In genomic region chr10:79322616-79323566, GRCh38 we compare ENCODE assay signal across 8 cellular contexts. TPM values are rescaled to one million over a fixed set of nuclear protein-coding genes. Genes with fewer than 3 reads are reported as not detected.
DNase-seq lines count a peak whose midpoint lies in the region; ATAC-seq and TF ChIP-seq lines count a peak whose summit lies in the region.

No MANE protein-coding gene starts in this region.

- H3K4ac ChIP-seq in IMR-90 (ENCODE audit: low read depth, low read length) = peak overlapping the region; percentile 71

- H4K20me1 ChIP-seq in IMR-90 (ENCODE audit: insufficient read depth, low read length) = no peaks in the 10 kb centered on the region
- H4K20me1 ChIP-seq in hepatocyte (ENCODE audit: insufficient read depth, poor library complexity, severe bottlenecking) = no peaks in the 10 kb centered on the region

- H3K27ac ChIP-seq in IMR-90 (ENCODE audit: insufficient read depth, low read length) = peak overlapping the region; percentile 13; the same call in 1 of the 2 replicates
- no peak overlapping the region for H3K27ac ChIP-seq in hepatocyte

- no peak for TF ChIP-seq RAD21 in IMR-90 (IDR thresholded peaks at IDR 0.05; ENCODE audit: low read length)

- H3K9me3 ChIP-seq in IMR-90 (ENCODE audit: control insufficient read depth, insufficient read depth, low read length) (no peaks in the 10 kb centered on the region), hepatocyte (ENCODE audit: low read depth) (no peaks in the 10 kb centered on the region)

- H3K9ac ChIP-seq in IMR-90 (ENCODE audit: low read depth, low read length) = no peak overlapping the region; the same call in 1 of the 2 replicates

- H3K4me3 ChIP-seq in IMR-90 (ENCODE audit: insufficient read depth, low read depth, low read length) (no peak overlapping the region), choroid plexus epithelial cell (ENCODE audit: low read depth, low read length) (no peak overlapping the region), hepatocyte (no peak overlapping the region)

- H4K91ac ChIP-seq in IMR-90 (ENCODE audit: insufficient read depth, low read depth, low read length) = peak overlapping the region; percentile 78

- H2BK20ac ChIP-seq in IMR-90 (ENCODE audit: low read depth, low read length) = peak overlapping the region; percentile 63

- BruUV-seq in IMR-90 (replicated peaks; lab: Mats Ljungman, UMichigan) = no TSS peak

- H3K9me1 ChIP-seq in IMR-90 (ENCODE audit: insufficient read depth, low read length) = peaks cover 35% of the 10 kb centered on the region

- no peak overlapping the region for H3K56ac ChIP-seq in IMR-90 (ENCODE audit: extremely low read depth, insufficient read depth, low read length)

- H3K79me1 ChIP-seq in IMR-90 (ENCODE audit: low read depth in 1 of 2, low read length in 2 of 2) = peaks cover 0 to 11% of the 10 kb centered on the region in 2 experiments; a peak in 1 of 4 replicates

- H2AK9ac ChIP-seq in IMR-90 (replicated peaks; ENCODE audit: low read depth, low read length, poor library complexity) = peak overlapping the region; percentile 47

- peak overlapping the region; percentile 89 for H2AK5ac ChIP-seq in IMR-90 (ENCODE audit: low read depth, low read length)

- no peaks in the 10 kb centered on the region for H3K9me2 ChIP-seq in hepatocyte (replicated peaks; ENCODE audit: insufficient read depth)

- peak overlapping the region; percentile 73 for H3K14ac ChIP-seq in IMR-90 (replicated peaks; ENCODE audit: low read depth, low read length)

- peak overlapping the region; percentile 34; the same call in 1 of the 2 replicates for H3K18ac ChIP-seq in IMR-90 (ENCODE audit: low read depth, low read length)

- ATAC-seq in GM19452 (IDR thresholded peaks at IDR 0.05; ENCODE audit: unreplicated experiment) = peak; percentile 52
- ATAC-seq in IMR-90 (ENCODE audit: low read depth) = peak; percentile 73
- peak; percentile 57 for ATAC-seq in sciatic nerve

- peak overlapping the region; percentile 36 to 39; a peak in 3 of 4 replicates for H4K8ac ChIP-seq in IMR-90 (ENCODE audit: low read depth in 2 of 2, low read length in 2 of 2)

- peak overlapping the region; percentile 7; the same call in 1 of the 2 replicates for H3K23ac ChIP-seq in IMR-90 (ENCODE audit: low read depth, low read length)

- peak overlapping the region; percentile 47 for H2BK5ac ChIP-seq in IMR-90 (ENCODE audit: low read depth, low read length, poor library complexity, severe bottlenecking)

- no peaks in the 10 kb centered on the region for H3K79me2 ChIP-seq in hepatocyte

- 80% methylated on average over 2 of the region's 15 CpGs; no CpG with 5 or more reads in 1 of the 2 experiments for WGBS in IMR-90 (ENCODE audit: extremely low coverage in 2 of 2, insufficient read length in 1 of 2), 2 experiments
- WGBS in hepatocyte (ENCODE audit: low lambda C conversion rate, missing lambda C conversion rate) = 75% methylated on average over 15 of the region's 15 CpGs

- H3K4me2 ChIP-seq in IMR-90 (ENCODE audit: low read depth, low read length) = no peak overlapping the region
- H3K4me2 ChIP-seq in hepatocyte = no peak overlapping the region

- H3K36me3 ChIP-seq in IMR-90 (ENCODE audit: control insufficient read depth, insufficient read depth, low read length) (no peaks in the 10 kb centered on the region), hepatocyte (replicated peaks; ENCODE audit: insufficient read depth, low read depth) (no peaks in the 10 kb centered on the region)

- in situ Hi-C loops in IMR-90 (cut with MboI; ENCODE audit: low sequenced_read_pairs) = no loop called here

- H4K5ac ChIP-seq in IMR-90 (ENCODE audit: low read depth, low read length) = peak overlapping the region; percentile 50; the same call in 1 of the 2 replicates

- peaks cover 25% of the 10 kb centered on the region for H3K4me1 ChIP-seq in IMR-90 (ENCODE audit: control insufficient read depth, insufficient read depth, low read length)
- H3K4me1 ChIP-seq in hepatocyte (ENCODE audit: insufficient read depth) = no peaks in the 10 kb centered on the region

- H3K27me3 ChIP-seq in IMR-90 (ENCODE audit: control insufficient read depth, insufficient read depth, low read length) = no peaks in the 10 kb centered on the region
- H3K27me3 ChIP-seq in hepatocyte = no peaks in the 10 kb centered on the region

- TF ChIP-seq CTCF in IMR-90 (conservative IDR thresholded peaks at IDR 0.05; ENCODE audit: low read depth, low read length) (no peak), choroid plexus epithelial cell (conservative IDR thresholded peaks at IDR 0.05; ENCODE audit: low read depth, low read length) (no peak), hepatocyte (IDR thresholded peaks at IDR 0.05; ENCODE audit: poor library complexity) (no peak)

- CTCF ChIA-PET in IMR-90 (lab: Yijun Ruan, JAX) = no interaction called here

- dilution Hi-C loops in IMR-90 (cut with HindIII; ENCODE audit: low sequenced_read_pairs, unreplicated experiment) = no loop called here

- intact Hi-C loops in IMR-90 (cut with micrococcal nuclease) = no loop called here
- intact Hi-C loops in sciatic nerve (cut with DNase I) = no loop called here

- TF ChIP-seq POLR2A in IMR-90 (IDR thresholded peaks at IDR 0.05; ENCODE audit: low read depth, low read length) = peak; percentile 45

- POLR2A ChIA-PET in IMR-90 (lab: Charles Lee; ENCODE audit: unreplicated experiment) = no interaction called here

- DNase-seq in IMR-90 (peak; percentile 92), choroid plexus epithelial cell (ENCODE audit: low read depth) (peak; percentile 91), sciatic nerve (ENCODE audit: low spot score) (peak; percentile 80), DMS53 treated with DMSO at 0.1 percent for 48 hours (lab: John Stamatoyannopoulos, UW; ENCODE audit: unreplicated experiment) (no peak), NCI-H2227 (lab: John Stamatoyannopoulos, UW; ENCODE audit: unreplicated experiment) (no peak), hepatocyte (ENCODE audit: low spot score) (no peak)
- DNase-seq in activated CD4-positive, alpha-beta T cell treated with anti-CD3 and anti-CD28 coated beads for 4 hours = peak; percentile 72 to 74

- H2AFZ ChIP-seq in IMR-90 (replicated peaks; ENCODE audit: low read length, poor library complexity) = peak overlapping the region; percentile 74
- H2AFZ ChIP-seq in hepatocyte = no peak overlapping the region

- H2BK120ac ChIP-seq in IMR-90 (ENCODE audit: low read depth, low read length) = peak overlapping the region; percentile 70

- peak overlapping the region; percentile 79; the same call in 2 of the 3 replicates for H2BK15ac ChIP-seq in IMR-90 (ENCODE audit: low read depth, low read length)

TF ChIP-seq in IMR-90, 13 proteins besides CTCF, POLR2A, EP300 and RAD21:
- no peak for TF ChIP-seq CHD1 (IDR thresholded peaks at IDR 0.05; ENCODE audit: low read depth, low read length)
- TF ChIP-seq MAZ (IDR thresholded peaks at IDR 0.05; ENCODE audit: borderline replicate concordance, low read depth, low read length) = 0 out of 2 replicates have a peak, but pooled peaks have one; percentile 22

RNA-seq across cellular contexts. Expression of gene PPIF, which starts 24.4 kb away (rescaled TPM):
- 29.2 and 29.7 TPM in 2 replicates for total RNA-seq in IMR-90 (2012; rRNA removed)
- 127 and 130 TPM in 2 replicates for polyA plus RNA-seq in IMR-90 (2012; rRNA removed)
- polyA plus RNA-seq in IMR-90 (2012; cell fraction: cytosol; rRNA removed) = 113 and 150 TPM in 2 replicates
- 205 and 248 TPM in 2 replicates for polyA plus RNA-seq in IMR-90 (2012; cell fraction: nucleus; rRNA removed; ENCODE audit: low replicate concordance)
- 18.8 TPM for total RNA-seq in sciatic nerve
- 64.3 and 79.4 TPM in 2 replicates for total RNA-seq in hepatocyte
- 69.7 and 70.3 TPM in 2 replicates for polyA plus RNA-seq in hepatocyte

Comparison
In these comparisons a context has a peak if more than half of its experiments do, and no peak if none do; other contexts are left out.
1. DNase-seq: peak in IMR-90 (single experiment), activated CD4-positive, alpha-beta T cell treated with anti-CD3 and anti-CD28 coated beads for 4 hours (2 of 2), choroid plexus epithelial cell (single experiment) and sciatic nerve (single experiment); none in DMS53 treated with DMSO at 0.1 percent for 48 hours (single experiment), NCI-H2227 (single experiment) and hepatocyte (single experiment).
2. Peak in every context shown above with its lines, with median percentiles within 50 percentile points of each other: ATAC-seq.